In genomic region chr14:24397639-24398297, GRCh38 we compare ENCODE assay signal across 2 cellular contexts.
TF ChIP-seq lines count a peak whose summit lies in the region.

No MANE protein-coding gene starts in this region.

TF ChIP-seq in SK-N-SH, 30 proteins besides CTCF, POLR2A, EP300 and RAD21 (continued from another document):
- TF ChIP-seq USF1 (IDR thresholded peaks at IDR 0.05; ENCODE audit: borderline replicate concordance, low read depth) (no peak), FOXM1 (IDR thresholded peaks at IDR 0.05; ENCODE audit: low read depth) (no peak), JUND (IDR thresholded peaks at IDR 0.05) (no peak)

TF ChIP-seq in SK-N-SH treated with all-trans-retinoic acid at 6 μM for 48 hours, 23 proteins besides CTCF, POLR2A, EP300 and RAD21 (continued from another document):
- TF ChIP-seq TCF4 (CRISPR knock-in tag; IDR thresholded peaks at IDR 0.05; ENCODE audit: borderline replicate concordance) (no peak), RARB (CRISPR knock-in tag; IDR thresholded peaks at IDR 0.05) (no peak), CSDC2 (CRISPR knock-in tag; IDR thresholded peaks at IDR 0.05) (no peak), POU6F1 (CRISPR knock-in tag; IDR thresholded peaks at IDR 0.05; ENCODE audit: borderline replicate concordance, low read depth) (no peak), CSRNP3 (CRISPR knock-in tag; IDR thresholded peaks at IDR 0.05) (no peak), ZNF565 (CRISPR knock-in tag; conservative IDR thresholded peaks at IDR 0.05; ENCODE audit: low read depth) (no peak), ESRRG (CRISPR knock-in tag; IDR thresholded peaks at IDR 0.05) (no peak), ISL1 (CRISPR knock-in tag; IDR thresholded peaks at IDR 0.05) (no peak), PPARA (CRISPR knock-in tag; IDR thresholded peaks at IDR 0.05; ENCODE audit: borderline replicate concordance) (no peak), SNAI2 (CRISPR knock-in tag; IDR thresholded peaks at IDR 0.05) (no peak), ZNF70 (CRISPR knock-in tag; IDR thresholded peaks at IDR 0.05) (no peak), ARNTL (CRISPR knock-in tag; IDR thresholded peaks at IDR 0.05; ENCODE audit: borderline replicate concordance, low read depth) (no peak)
- TF ChIP-seq, protein P1, sequence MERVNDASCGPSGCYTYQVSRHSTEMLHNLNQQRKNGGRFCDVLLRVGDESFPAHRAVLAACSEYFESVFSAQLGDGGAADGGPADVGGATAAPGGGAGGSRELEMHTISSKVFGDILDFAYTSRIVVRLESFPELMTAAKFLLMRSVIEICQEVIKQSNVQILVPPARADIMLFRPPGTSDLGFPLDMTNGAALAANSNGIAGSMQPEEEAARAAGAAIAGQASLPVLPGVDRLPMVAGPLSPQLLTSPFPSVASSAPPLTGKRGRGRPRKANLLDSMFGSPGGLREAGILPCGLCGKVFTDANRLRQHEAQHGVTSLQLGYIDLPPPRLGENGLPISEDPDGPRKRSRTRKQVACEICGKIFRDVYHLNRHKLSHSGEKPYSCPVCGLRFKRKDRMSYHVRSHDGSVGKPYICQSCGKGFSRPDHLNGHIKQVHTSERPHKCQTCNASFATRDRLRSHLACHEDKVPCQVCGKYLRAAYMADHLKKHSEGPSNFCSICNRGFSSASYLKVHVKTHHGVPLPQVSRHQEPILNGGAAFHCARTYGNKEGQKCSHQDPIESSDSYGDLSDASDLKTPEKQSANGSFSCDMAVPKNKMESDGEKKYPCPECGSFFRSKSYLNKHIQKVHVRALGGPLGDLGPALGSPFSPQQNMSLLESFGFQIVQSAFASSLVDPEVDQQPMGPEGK (CRISPR knock-in tag; IDR thresholded peaks at IDR 0.05; ENCODE audit: borderline replicate concordance), result no peak
